In genomic region chr12:105427883-105428282, GRCh38 we compare ENCODE assay signal across 11 cellular contexts.
DNase-seq lines count a peak whose midpoint lies in the region; ATAC-seq and TF ChIP-seq lines count a peak whose summit lies in the region.
"Had no signal": no experiment of that assay in that cellular context is flagged by ENCODE, and none has a peak within 500 bp of the region (broad histone marks: within the 10 kb centered on the region; RNA-seq: fewer than 3 reads in every experiment).

No MANE protein-coding gene starts in this region.

- H4K20me1 ChIP-seq in HCT116 (ENCODE audit: insufficient read depth) (no peaks in the 10 kb centered on the region), mammary epithelial cell (ENCODE audit: insufficient read depth, low read length) (no peaks in the 10 kb centered on the region), hepatocyte (ENCODE audit: insufficient read depth, poor library complexity, severe bottlenecking) (no peaks in the 10 kb centered on the region)

- H3K27ac ChIP-seq in HCT116 (ENCODE audit: low read depth, low read length): no peak overlapping the region
- H3K27ac ChIP-seq in mammary epithelial cell (ENCODE audit: insufficient read depth, low read depth, low read length): no peak overlapping the region
- no peak overlapping the region for H3K27ac ChIP-seq in mesenchymal stem cell (ENCODE audit: low read length, poor library complexity, severe bottlenecking)
- no peak overlapping the region for H3K27ac ChIP-seq in adrenal gland
- no peak overlapping the region for H3K27ac ChIP-seq in hepatocyte
- H3K27ac ChIP-seq: left lung, neutrophil had no signal

- no peaks in the 10 kb centered on the region for H3K36me3 ChIP-seq in HCT116 (ENCODE audit: control insufficient read depth in 1 of 2, insufficient read depth in 2 of 2, low read length in 2 of 2)
- H3K36me3 ChIP-seq in mammary epithelial cell (ENCODE audit: insufficient read depth, low read length): no peaks in the 10 kb centered on the region
- no peaks in the 10 kb centered on the region for H3K36me3 ChIP-seq in mesenchymal stem cell (ENCODE audit: control insufficient read depth in 1 of 2, insufficient read depth in 2 of 2, low read depth in 1 of 2, low read length in 2 of 2)
- H3K36me3 ChIP-seq in adrenal gland (replicated peaks in 1 of 2): no peaks in the 10 kb centered on the region
- H3K36me3 ChIP-seq in hepatocyte (replicated peaks; ENCODE audit: insufficient read depth, low read depth): no peaks in the 10 kb centered on the region
- H3K36me3 ChIP-seq: left lung, neutrophil had no signal

- no TSS peak for BruUV-seq in HCT116 (replicated peaks; lab: Mats Ljungman, UMichigan)
- no TSS peak for BruUV-seq in mammary epithelial cell (replicated peaks; lab: Mats Ljungman, UMichigan)

- H4K91ac ChIP-seq in mesenchymal stem cell (ENCODE audit: low read length): no peak overlapping the region

- H2AFZ ChIP-seq in HCT116 (ENCODE audit: low read depth, low read length, poor library complexity, severe bottlenecking): no peak overlapping the region
- H2AFZ ChIP-seq in mammary epithelial cell (ENCODE audit: low read depth, low read length): peak overlapping the region; percentile 76
- no peak overlapping the region for H2AFZ ChIP-seq in mesenchymal stem cell (ENCODE audit: low read depth, low read length)
- no peak overlapping the region for H2AFZ ChIP-seq in hepatocyte

- TF ChIP-seq RAD21 in HCT116 (IDR thresholded peaks at IDR 0.05; ENCODE audit: low read depth): 0 out of 2 replicates have a peak, but pooled peaks have one; percentile 13

- no peak overlapping the region for H3K23ac ChIP-seq in mesenchymal stem cell (ENCODE audit: low read length in 2 of 2)

- intact Hi-C loops in HCT116 (cut with micrococcal nuclease) (loop anchor here (10.0 kb wide), 2 partner anchors 277 to 1497 kb away; no protein-coding TSS in a partner anchor), mammary epithelial cell (cut with micrococcal nuclease) (no loop called here), adrenal gland (cut with DNase I) (no loop called here)

- H3K79me1 ChIP-seq in mesenchymal stem cell (replicated peaks; ENCODE audit: low read length, poor library complexity, severe bottlenecking): no peaks in the 10 kb centered on the region

- H3K4me3 ChIP-seq in HCT116 (replicated peaks in 1 of 2; ENCODE audit: low read depth in 1 of 2, low read length in 2 of 2) (no peak overlapping the region), mammary epithelial cell (replicated peaks in 1 of 3; ENCODE audit: insufficient read depth in 1 of 3, low read depth in 2 of 3, low read length in 3 of 3) (no peak overlapping the region), mesenchymal stem cell (ENCODE audit: insufficient read depth in 1 of 2, low read depth in 1 of 2, low read length in 2 of 2) (no peak overlapping the region), adrenal gland (no peak overlapping the region), hepatocyte (no peak overlapping the region)
- H3K4me3 ChIP-seq: left lung had no signal

- TF ChIP-seq POLR2A in HCT116 (IDR thresholded peaks at IDR 0.05; ENCODE audit: borderline replicate concordance, extremely low read depth, insufficient read depth, insufficient read length): no peak
- TF ChIP-seq POLR2A in adrenal gland (IDR thresholded peaks at IDR 0.05): no peak

- no peak overlapping the region for H3K14ac ChIP-seq in mesenchymal stem cell (ENCODE audit: low read length in 2 of 2)

- H3K4me1 ChIP-seq in HCT116 (ENCODE audit: control insufficient read depth in 1 of 2, insufficient read depth in 2 of 2, low read length in 2 of 2): no peaks in the 10 kb centered on the region
- peaks cover 9% of the 10 kb centered on the region for H3K4me1 ChIP-seq in mammary epithelial cell (ENCODE audit: insufficient read depth, low read length)
- no peaks in the 10 kb centered on the region for H3K4me1 ChIP-seq in mesenchymal stem cell (ENCODE audit: control insufficient read depth, insufficient read depth, low read depth, low read length)
- H3K4me1 ChIP-seq in adrenal gland (replicated peaks in 1 of 2): no peaks in the 10 kb centered on the region
- no peaks in the 10 kb centered on the region for H3K4me1 ChIP-seq in hepatocyte (ENCODE audit: insufficient read depth)
- H3K4me1 ChIP-seq: left lung had no signal

- H3K9me2 ChIP-seq in HCT116 (ENCODE audit: insufficient read depth) (no peaks in the 10 kb centered on the region), hepatocyte (replicated peaks; ENCODE audit: insufficient read depth) (no peaks in the 10 kb centered on the region)

- DNase-seq in Daoy (ENCODE audit: low read depth) (peak; percentile 61), HCT116 (ENCODE audit: low read depth, low spot score) (no peak), mammary epithelial cell (peak; percentile 80), mesenchymal stem cell (peak; percentile 14), adrenal gland (no peak), epidermal melanocyte (ENCODE audit: insufficient read length, low spot score) (no peak), hepatocyte (ENCODE audit: low spot score) (no peak), LoVo (ENCODE audit: low spot score) (no peak)
- DNase-seq: left lung, NCI-H2171 had no signal

- H2BK120ac ChIP-seq in mesenchymal stem cell (ENCODE audit: low read depth, low read length): no peak overlapping the region

- H2BK12ac ChIP-seq in mesenchymal stem cell (ENCODE audit: low read length in 2 of 2): no peak overlapping the region

- no peak overlapping the region for H2BK15ac ChIP-seq in mesenchymal stem cell (ENCODE audit: low read depth, poor library complexity, severe bottlenecking)

- H2BK5ac ChIP-seq in mesenchymal stem cell (ENCODE audit: low read depth, low read length, poor library complexity, severe bottlenecking): no peak overlapping the region

- RAD21 ChIA-PET in HCT116 (lab: Charles Lee; ENCODE audit: low non-redundant PET in 1 of 2, low total read pairs in 2 of 2, uncharacterized antibody in 2 of 2, unreplicated experiment in 2 of 2): interaction anchor here (0.5 to 0.6 kb wide), 2 partner anchors 78 to 517 kb away, joined by 4 to 5 read pairs; no protein-coding TSS in a partner anchor

- no peak overlapping the region for H3K18ac ChIP-seq in mesenchymal stem cell (ENCODE audit: low read depth in 1 of 2, low read length in 2 of 2)

- H4K8ac ChIP-seq in mesenchymal stem cell (ENCODE audit: low read length): no peak overlapping the region

- in situ Hi-C loops in mammary epithelial cell (cut with MboI; ENCODE audit: low sequenced_read_pairs in 2 of 2): loop anchor here (5.0 to 10.0 kb wide), 3 partner anchors 277 to 797 kb away; no protein-coding TSS in a partner anchor

- POLR2A ChIA-PET in HCT116 (lab: Charles Lee): no interaction called here

- dilution Hi-C loops in mammary epithelial cell (cut with HindIII; ENCODE audit: low sequenced_read_pairs): no loop called here

- H2AK5ac ChIP-seq in mesenchymal stem cell (ENCODE audit: low read length, severe bottlenecking): no peak overlapping the region

- ATAC-seq in HCT116: peak; percentile 73
- ATAC-seq: left lung had no signal

- H3K4ac ChIP-seq in mesenchymal stem cell (ENCODE audit: low read depth in 1 of 2, low read length in 2 of 2): no peak overlapping the region

- H3K79me2 ChIP-seq in HCT116 (ENCODE audit: insufficient read depth, low read length) (no peaks in the 10 kb centered on the region), mammary epithelial cell (ENCODE audit: insufficient read depth, low read length) (no peaks in the 10 kb centered on the region), hepatocyte (no peaks in the 10 kb centered on the region)

- H3K9me3 ChIP-seq in HCT116 (ENCODE audit: control insufficient read depth in 1 of 2, insufficient read depth in 1 of 2, low read depth in 1 of 2, low read length in 2 of 2) (no peaks in the 10 kb centered on the region), mammary epithelial cell (replicated peaks; ENCODE audit: insufficient read depth, low read length) (no peaks in the 10 kb centered on the region), mesenchymal stem cell (ENCODE audit: control insufficient read depth, low read length) (no peaks in the 10 kb centered on the region), adrenal gland (replicated peaks in 1 of 3) (no peaks in the 10 kb centered on the region), hepatocyte (ENCODE audit: low read depth) (no peaks in the 10 kb centered on the region)
- H3K9me3 ChIP-seq: left lung, neutrophil had no signal

- no peak overlapping the region for H3K4me2 ChIP-seq in HCT116 (ENCODE audit: low read length)
- no peak overlapping the region for H3K4me2 ChIP-seq in mammary epithelial cell (ENCODE audit: insufficient read depth, low read depth, low read length)
- H3K4me2 ChIP-seq in mesenchymal stem cell (ENCODE audit: low read length, poor library complexity, severe bottlenecking): no peak overlapping the region
- no peak overlapping the region for H3K4me2 ChIP-seq in hepatocyte

- H3K27me3 ChIP-seq in HCT116 (ENCODE audit: insufficient read depth, low read length): no peaks in the 10 kb centered on the region
- H3K27me3 ChIP-seq in mammary epithelial cell (ENCODE audit: insufficient read depth, low read length): no peaks in the 10 kb centered on the region
- H3K27me3 ChIP-seq in mesenchymal stem cell (ENCODE audit: control insufficient read depth in 1 of 2, insufficient read depth in 1 of 2, low read length in 2 of 2): peaks cover 0 to 4% of the 10 kb centered on the region in 2 experiments
- H3K27me3 ChIP-seq in adrenal gland: no peaks in the 10 kb centered on the region
- H3K27me3 ChIP-seq in hepatocyte: no peaks in the 10 kb centered on the region
- H3K27me3 ChIP-seq: left lung had no signal

- CTCF ChIA-PET in HCT116 (lab: Charles Lee): no interaction called here
- CTCF ChIA-PET in mammary epithelial cell (lab: Charles Lee; ENCODE audit: low non-redundant PET): interaction anchor here (0.9 kb wide), 1 partner anchor 721 kb away, joined by 6 read pairs; no protein-coding TSS in a partner anchor

- H3K9ac ChIP-seq in HCT116 (ENCODE audit: low read length): no peak overlapping the region
- no peak overlapping the region for H3K9ac ChIP-seq in mammary epithelial cell (ENCODE audit: insufficient read depth, low read length)
- H3K9ac ChIP-seq in mesenchymal stem cell (ENCODE audit: low read length): no peak overlapping the region

- peak in 1 of 3 experiments; percentile 30; a peak in 2 of 6 replicates for TF ChIP-seq CTCF in HCT116 (IDR thresholded peaks at IDR 0.05 in 2 of 3, conservative IDR thresholded peaks at IDR 0.05 in 1 of 3; ENCODE audit: borderline replicate concordance in 1 of 3, insufficient read depth in 1 of 3, low read depth in 2 of 3, low read length in 2 of 3)
- TF ChIP-seq CTCF in mammary epithelial cell (conservative IDR thresholded peaks at IDR 0.05 in 1 of 2, IDR thresholded peaks at IDR 0.05 in 1 of 2; ENCODE audit: extremely low read depth in 1 of 2, insufficient read depth in 1 of 2, low read depth in 1 of 2, low read length in 2 of 2): peak; percentile 34 to 43
- no peak for TF ChIP-seq CTCF in adrenal gland (IDR thresholded peaks at IDR 0.05)
- TF ChIP-seq CTCF in hepatocyte (IDR thresholded peaks at IDR 0.05; ENCODE audit: poor library complexity): no peak

TF ChIP-seq in HCT116, 20 proteins besides CTCF, POLR2A, EP300 and RAD21 (continues in another document):
- TF ChIP-seq ELF1 (IDR thresholded peaks at IDR 0.05; ENCODE audit: borderline replicate concordance, low read depth) (no peak), EZH2 (IDR thresholded peaks at IDR 0.05) (no peak), TCF7L2 (IDR thresholded peaks at IDR 0.05; ENCODE audit: borderline replicate concordance, extremely low read depth, insufficient read depth, insufficient read length) (no peak), SIN3A (IDR thresholded peaks at IDR 0.05; ENCODE audit: low read depth) (no peak)

Comparison
In these comparisons a context has a peak if more than half of its experiments do, and no peak if none do; other contexts are left out.
1. DNase-seq: peak in Daoy (single experiment), mammary epithelial cell (single experiment) and mesenchymal stem cell (single experiment); none in HCT116 (single experiment), adrenal gland (0 of 7), epidermal melanocyte (single experiment), hepatocyte (single experiment) and LoVo (single experiment).
2. CTCF ChIP-seq: peak in mammary epithelial cell (2 of 2); none in adrenal gland (0 of 6) and hepatocyte (single experiment).